ENCODE assay signal across 1 cellular context in the genomic region with DNA sequence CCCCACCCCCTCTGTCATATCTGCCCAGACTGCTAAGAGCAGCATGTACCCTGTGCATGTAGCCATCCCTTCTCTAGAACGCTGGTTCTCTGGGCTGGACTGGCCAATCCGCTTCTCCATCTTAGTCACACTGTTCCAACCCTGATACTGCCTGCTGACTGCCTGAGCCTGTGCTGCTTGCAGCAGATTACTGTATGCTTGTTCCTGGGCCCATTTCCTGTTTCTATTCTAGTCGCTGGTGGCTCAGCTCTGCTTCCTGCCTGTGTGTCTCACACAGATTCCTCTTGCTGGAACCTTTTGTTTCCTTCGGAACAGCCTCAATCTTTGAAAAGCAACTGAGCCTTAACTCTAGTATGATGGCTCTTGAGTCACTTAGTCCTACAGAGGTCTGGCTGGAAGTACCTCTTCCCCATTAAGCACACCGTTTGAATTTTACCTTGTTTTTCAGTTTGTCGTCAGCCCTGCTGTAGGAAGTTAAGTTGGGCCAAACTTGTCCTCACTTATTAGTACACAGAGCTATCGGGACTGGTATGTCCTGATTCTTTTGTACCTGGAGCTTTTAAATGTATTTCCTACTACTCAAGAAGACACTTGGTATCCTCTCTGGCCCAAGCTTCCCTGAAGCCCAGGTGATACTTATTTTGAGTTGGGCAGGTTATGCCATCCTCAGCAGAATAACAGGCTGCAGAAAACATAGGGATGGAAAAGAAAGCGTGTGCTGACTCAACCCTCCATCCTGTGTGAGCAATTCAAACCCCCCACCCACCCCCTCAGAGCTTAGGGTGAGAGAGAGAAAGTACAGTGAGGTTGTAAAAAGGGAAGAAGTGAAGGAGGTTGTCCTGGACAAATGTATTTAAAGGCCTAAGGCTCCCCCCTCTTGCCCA.
A peak's percentile ranks its signal among the peaks of the same experiment; 100 is the strongest.
TF ChIP-seq lines count a peak whose summit lies in the region.

No MANE protein-coding gene starts in this region.

TF ChIP-seq in K562, 482 proteins besides CTCF, POLR2A, EP300 and RAD21 (continued from another document and continues in another):
- TF ChIP-seq MGA (IDR thresholded peaks at IDR 0.05): no peak
- TF ChIP-seq POLR2H (tag; IDR thresholded peaks at IDR 0.05; ENCODE audit: low read depth): no peak
- TF ChIP-seq SETDB1 (IDR thresholded peaks at IDR 0.05; ENCODE audit: low read length): peak; percentile 66
- TF ChIP-seq E2F5 (CRISPR knock-in tag; IDR thresholded peaks at IDR 0.05): 0 out of 2 replicates have a peak, but pooled peaks have one; percentile 45
- TF ChIP-seq ZNF197 (CRISPR knock-in tag; IDR thresholded peaks at IDR 0.05; ENCODE audit: low read depth): no peak
- no peak for TF ChIP-seq BRD4 (IDR thresholded peaks at IDR 0.05)
- TF ChIP-seq CREB1 (IDR thresholded peaks at IDR 0.05): peak; percentile 60; the same call in 1 of the 2 replicates
- TF ChIP-seq CREB1 (CRISPR knock-in tag; IDR thresholded peaks at IDR 0.05): peak; percentile 56; the same call in 1 of the 2 replicates
- no peak for TF ChIP-seq ZNF57 (CRISPR knock-in tag; IDR thresholded peaks at IDR 0.05)
- TF ChIP-seq MEIS2 (IDR thresholded peaks at IDR 0.05; ENCODE audit: partially characterized antibody): peak; percentile 37
- peak; percentile 78; the same call in 1 of the 2 replicates for TF ChIP-seq MYNN (IDR thresholded peaks at IDR 0.05)
- TF ChIP-seq MYNN (CRISPR knock-in tag; IDR thresholded peaks at IDR 0.05): no peak
- no peak for TF ChIP-seq KAT8 (IDR thresholded peaks at IDR 0.05; ENCODE audit: low read depth)
- TF ChIP-seq MTF1 (CRISPR knock-in tag; IDR thresholded peaks at IDR 0.05; ENCODE audit: borderline replicate concordance): no peak
- peak; percentile 86; the same call in 1 of the 2 replicates for TF ChIP-seq PTBP1 (IDR thresholded peaks at IDR 0.05; ENCODE audit: low read depth, low read length)
- TF ChIP-seq, protein P1, sequence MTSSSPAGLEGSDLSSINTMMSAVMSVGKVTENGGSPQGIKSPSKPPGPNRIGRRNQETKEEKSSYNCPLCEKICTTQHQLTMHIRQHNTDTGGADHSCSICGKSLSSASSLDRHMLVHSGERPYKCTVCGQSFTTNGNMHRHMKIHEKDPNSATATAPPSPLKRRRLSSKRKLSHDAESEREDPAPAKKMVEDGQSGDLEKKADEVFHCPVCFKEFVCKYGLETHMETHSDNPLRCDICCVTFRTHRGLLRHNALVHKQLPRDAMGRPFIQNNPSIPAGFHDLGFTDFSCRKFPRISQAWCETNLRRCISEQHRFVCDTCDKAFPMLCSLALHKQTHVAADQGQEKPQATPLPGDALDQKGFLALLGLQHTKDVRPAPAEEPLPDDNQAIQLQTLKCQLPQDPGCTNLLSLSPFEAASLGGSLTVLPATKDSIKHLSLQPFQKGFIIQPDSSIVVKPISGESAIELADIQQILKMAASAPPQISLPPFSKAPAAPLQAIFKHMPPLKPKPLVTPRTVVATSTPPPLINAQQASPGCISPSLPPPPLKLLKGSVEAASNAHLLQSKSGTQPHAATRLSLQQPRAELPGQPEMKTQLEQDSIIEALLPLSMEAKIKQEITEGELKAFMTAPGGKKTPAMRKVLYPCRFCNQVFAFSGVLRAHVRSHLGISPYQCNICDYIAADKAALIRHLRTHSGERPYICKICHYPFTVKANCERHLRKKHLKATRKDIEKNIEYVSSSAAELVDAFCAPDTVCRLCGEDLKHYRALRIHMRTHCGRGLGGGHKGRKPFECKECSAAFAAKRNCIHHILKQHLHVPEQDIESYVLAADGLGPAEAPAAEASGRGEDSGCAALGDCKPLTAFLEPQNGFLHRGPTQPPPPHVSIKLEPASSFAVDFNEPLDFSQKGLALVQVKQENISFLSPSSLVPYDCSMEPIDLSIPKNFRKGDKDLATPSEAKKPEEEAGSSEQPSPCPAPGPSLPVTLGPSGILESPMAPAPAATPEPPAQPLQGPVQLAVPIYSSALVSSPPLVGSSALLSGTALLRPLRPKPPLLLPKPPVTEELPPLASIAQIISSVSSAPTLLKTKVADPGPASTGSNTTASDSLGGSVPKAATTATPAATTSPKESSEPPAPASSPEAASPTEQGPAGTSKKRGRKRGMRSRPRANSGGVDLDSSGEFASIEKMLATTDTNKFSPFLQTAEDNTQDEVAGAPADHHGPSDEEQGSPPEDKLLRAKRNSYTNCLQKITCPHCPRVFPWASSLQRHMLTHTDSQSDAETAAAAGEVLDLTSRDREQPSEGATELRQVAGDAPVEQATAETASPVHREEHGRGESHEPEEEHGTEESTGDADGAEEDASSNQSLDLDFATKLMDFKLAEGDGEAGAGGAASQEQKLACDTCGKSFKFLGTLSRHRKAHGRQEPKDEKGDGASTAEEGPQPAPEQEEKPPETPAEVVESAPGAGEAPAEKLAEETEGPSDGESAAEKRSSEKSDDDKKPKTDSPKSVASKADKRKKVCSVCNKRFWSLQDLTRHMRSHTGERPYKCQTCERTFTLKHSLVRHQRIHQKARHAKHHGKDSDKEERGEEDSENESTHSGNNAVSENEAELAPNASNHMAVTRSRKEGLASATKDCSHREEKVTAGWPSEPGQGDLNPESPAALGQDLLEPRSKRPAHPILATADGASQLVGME (CRISPR knock-in tag; IDR thresholded peaks at IDR 0.05): 0 out of 2 replicates have a peak, but pooled peaks have one; percentile 24
- peak; percentile 94 for TF ChIP-seq CBX1 (IDR thresholded peaks at IDR 0.05; ENCODE audit: low read depth)
- no peak for TF ChIP-seq HINFP (tag; conservative IDR thresholded peaks at IDR 0.05; ENCODE audit: low read depth)
- TF ChIP-seq ZNF239 (CRISPR knock-in tag; IDR thresholded peaks at IDR 0.05): no peak
- no peak for TF ChIP-seq HSF4 (CRISPR knock-in tag; IDR thresholded peaks at IDR 0.05; ENCODE audit: borderline replicate concordance)
- no peak for TF ChIP-seq NUFIP1 (IDR thresholded peaks at IDR 0.05; ENCODE audit: partially characterized antibody)
- TF ChIP-seq TEAD1 (CRISPR knock-in tag; IDR thresholded peaks at IDR 0.05): peak; percentile 83 to 91; a peak in 3 of 4 replicates
- peak; percentile 84 for TF ChIP-seq TEAD4 (IDR thresholded peaks at IDR 0.05; ENCODE audit: low read length)
- TF ChIP-seq TEAD4 (CRISPR knock-in tag; IDR thresholded peaks at IDR 0.05; ENCODE audit: borderline replicate concordance): no peak
- TF ChIP-seq, protein P2, sequence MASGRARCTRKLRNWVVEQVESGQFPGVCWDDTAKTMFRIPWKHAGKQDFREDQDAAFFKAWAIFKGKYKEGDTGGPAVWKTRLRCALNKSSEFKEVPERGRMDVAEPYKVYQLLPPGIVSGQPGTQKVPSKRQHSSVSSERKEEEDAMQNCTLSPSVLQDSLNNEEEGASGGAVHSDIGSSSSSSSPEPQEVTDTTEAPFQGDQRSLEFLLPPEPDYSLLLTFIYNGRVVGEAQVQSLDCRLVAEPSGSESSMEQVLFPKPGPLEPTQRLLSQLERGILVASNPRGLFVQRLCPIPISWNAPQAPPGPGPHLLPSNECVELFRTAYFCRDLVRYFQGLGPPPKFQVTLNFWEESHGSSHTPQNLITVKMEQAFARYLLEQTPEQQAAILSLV (tag; IDR thresholded peaks at IDR 0.05): no peak
- peak; percentile 77 for TF ChIP-seq BCOR (IDR thresholded peaks at IDR 0.05)
- peak; percentile 21 for TF ChIP-seq RBBP5 (IDR thresholded peaks at IDR 0.05; ENCODE audit: borderline replicate concordance, insufficient read depth, low read length, poor library complexity, severe bottlenecking)
- TF ChIP-seq COPS2 (conservative IDR thresholded peaks at IDR 0.05): no peak
- no peak for TF ChIP-seq ELK1 (CRISPR knock-in tag; IDR thresholded peaks at IDR 0.05)
- TF ChIP-seq ETV5 (CRISPR knock-in tag; IDR thresholded peaks at IDR 0.05; ENCODE audit: low read depth): peak; percentile 100
- no peak for TF ChIP-seq CCNT2 (IDR thresholded peaks at IDR 0.05; ENCODE audit: borderline replicate concordance, extremely low read depth, insufficient read length, low read depth, low read length)
